ENCODE assay signal across 12 cellular contexts in genomic region chr2:33123216-33123615, GRCh38.
"Had no signal": no experiment of that assay in that cellular context is flagged by ENCODE, and none has a peak within 500 bp of the region (broad histone marks: within the 10 kb centered on the region; RNA-seq: fewer than 3 reads in every experiment).

No MANE protein-coding gene starts in this region.

- H3K27ac ChIP-seq: suprapubic skin, upper lobe of right lung, WERI-Rb-1 had no signal

- DNase-seq: activated CD4-positive, alpha-beta memory T cell treated with anti-CD3 and anti-CD28 coated beads for 36 hours; activated CD8-positive, alpha-beta memory T cell treated with anti-CD3 and anti-CD28 coated beads, Interleukin-2, amount 10 ng/mL, durations not matched to agents 7 days and 5 days; activated naive CD4-positive, alpha-beta T cell treated with anti-CD3 and anti-CD28 coated beads, Interleukin-2, amount 10 ng/mL, durations not matched to agents 7 days and 5 days; activated T-cell treated with anti-CD3 and anti-CD28 coated beads, Interleukin-2, amount 50 U/mL, for 1 hour; cerebellar nuclear complex; effector memory CD8-positive, alpha-beta T cell; glutamatergic neuron; right cardiac atrium; T-helper 17 cell; upper lobe of right lung; WERI-Rb-1 had no signal

- ATAC-seq: activated CD8-positive, alpha-beta memory T cell treated with anti-CD3 and anti-CD28 coated beads, Interleukin-2, amount 10 ng/mL, durations not matched to agents 7 days and 5 days; effector memory CD8-positive, alpha-beta T cell; right cardiac atrium; T-helper 17 cell; upper lobe of right lung had no signal

- H3K36me3 ChIP-seq: suprapubic skin, upper lobe of right lung, WERI-Rb-1 had no signal

- H3K4me1 ChIP-seq: upper lobe of right lung had no signal

- H3K4me3 ChIP-seq: suprapubic skin, upper lobe of right lung had no signal

- H3K27me3 ChIP-seq: suprapubic skin, upper lobe of right lung had no signal

- H3K9me3 ChIP-seq: suprapubic skin, upper lobe of right lung had no signal
